8 cellular contexts compared by ENCODE assay signal in genomic region chr4:101791189-101791572, GRCh38. TPM values are rescaled to one million over a fixed set of nuclear protein-coding genes. Genes with fewer than 3 reads are reported as not detected.
DNase-seq lines count a peak whose midpoint lies in the region; ATAC-seq and TF ChIP-seq lines count a peak whose summit lies in the region.

No MANE protein-coding gene starts in this region.

- intact Hi-C loops in ascending aorta (cut with DNase I): no loop called here

- no peaks in the 10 kb centered on the region for H3K9me3 Mint-ChIP-seq in activated CD8-positive, alpha-beta memory T cell treated with anti-CD3 and anti-CD28 coated beads, Interleukin-2, amount 10 ng/mL, durations not matched to agents 7 days and 5 days (ENCODE audit: low read depth)

- H3K36me3 ChIP-seq in ascending aorta (no peaks in the 10 kb centered on the region), lung (ENCODE audit: control insufficient read depth in 2 of 2, insufficient read depth in 2 of 2, low read length in 2 of 2) (no peaks in the 10 kb centered on the region), urinary bladder (ENCODE audit: insufficient read depth) (no peaks in the 10 kb centered on the region)

- H3K9me3 ChIP-seq in ascending aorta: no peaks in the 10 kb centered on the region
- no peaks in the 10 kb centered on the region for H3K9me3 ChIP-seq in lung (ENCODE audit: control insufficient read depth in 2 of 2, insufficient read depth in 1 of 2, low read length in 1 of 2)

- H3K27ac Mint-ChIP-seq in activated CD8-positive, alpha-beta memory T cell treated with anti-CD3 and anti-CD28 coated beads, Interleukin-2, amount 10 ng/mL, durations not matched to agents 7 days and 5 days: no peak overlapping the region

- TF ChIP-seq CTCF in ascending aorta (IDR thresholded peaks at IDR 0.05) (no peak), lung (IDR thresholded peaks at IDR 0.05; ENCODE audit: control extremely low read depth, extremely low read depth) (no peak)

- WGBS in lung, 2 donors: 12 to 25% methylated on average over 11 of the region's 11 CpGs
- WGBS in urinary bladder: 54% methylated on average over 11 of the region's 11 CpGs

- no peaks in the 10 kb centered on the region for H3K4me1 ChIP-seq in ascending aorta
- H3K4me1 ChIP-seq in lung (ENCODE audit: control insufficient read depth in 2 of 2, insufficient read depth in 2 of 2, low read length in 2 of 2): no peaks in the 10 kb centered on the region
- H3K4me1 ChIP-seq in urinary bladder (ENCODE audit: insufficient read depth): no peaks in the 10 kb centered on the region

- no peak overlapping the region for H3K27ac ChIP-seq in ascending aorta
- peak overlapping the region in 1 of 2 donors; percentile 92 for H3K27ac ChIP-seq in lung (ENCODE audit: low read depth in 1 of 2, low read length in 1 of 2)
- H3K27ac ChIP-seq in urinary bladder (ENCODE audit: low read depth): no peak overlapping the region

- CTCF ChIA-PET in activated CD8-positive, alpha-beta memory T cell treated with anti-CD3 and anti-CD28 coated beads, Interleukin-2, amount 10 ng/mL, durations not matched to agents 7 days and 5 days (lab: Charles Lee): no interaction called here

- no peak for DNase-seq in activated CD8-positive, alpha-beta memory T cell treated with anti-CD3 and anti-CD28 coated beads, Interleukin-2, amount 10 ng/mL, durations not matched to agents 7 days and 5 days
- no peak for DNase-seq in activated CD8-positive, alpha-beta memory T cell treated with anti-CD3 and anti-CD28 coated beads, Interleukin-2, amount 50 U/mL, for 48 hours
- DNase-seq in ascending aorta (ENCODE audit: low spot score in 2 of 2) (no peak), lung (ENCODE audit: low spot score) (peak; percentile 34)

- H3K4me1 Mint-ChIP-seq in activated CD8-positive, alpha-beta memory T cell treated with anti-CD3 and anti-CD28 coated beads, Interleukin-2, amount 10 ng/mL, durations not matched to agents 7 days and 5 days: peaks cover 19% of the 10 kb centered on the region

- H3K4me3 ChIP-seq in ascending aorta (peak overlapping the region; percentile 62 to 68), lung (peak overlapping the region; percentile 37), urinary bladder (ENCODE audit: low read depth, low read length) (peak overlapping the region; percentile 53)

- H3K27me3 Mint-ChIP-seq in activated CD8-positive, alpha-beta memory T cell treated with anti-CD3 and anti-CD28 coated beads, Interleukin-2, amount 10 ng/mL, durations not matched to agents 7 days and 5 days: peaks cover 53% of the 10 kb centered on the region

- no peaks in the 10 kb centered on the region for H3K36me3 Mint-ChIP-seq in activated CD8-positive, alpha-beta memory T cell treated with anti-CD3 and anti-CD28 coated beads, Interleukin-2, amount 10 ng/mL, durations not matched to agents 7 days and 5 days

- no peak for ATAC-seq in activated CD8-positive, alpha-beta memory T cell treated with anti-CD3 and anti-CD28 coated beads, Interleukin-2, amount 10 ng/mL, durations not matched to agents 7 days and 5 days
- peak; percentile 6 for ATAC-seq in HG03432 (IDR thresholded peaks at IDR 0.05; ENCODE audit: unreplicated experiment)
- peak; percentile 36 for ATAC-seq in lung (ENCODE audit: insufficient read depth, low FRiP score)
- ATAC-seq in HG02610 (IDR thresholded peaks at IDR 0.05; ENCODE audit: unreplicated experiment): no peak
- ATAC-seq in HG02938 (IDR thresholded peaks at IDR 0.05; ENCODE audit: unreplicated experiment): no peak

- H3K4me3 Mint-ChIP-seq in activated CD8-positive, alpha-beta memory T cell treated with anti-CD3 and anti-CD28 coated beads, Interleukin-2, amount 10 ng/mL, durations not matched to agents 7 days and 5 days: peak overlapping the region; percentile 61

- H3K27me3 ChIP-seq in ascending aorta (peaks cover 4% of the 10 kb centered on the region), lung (ENCODE audit: control insufficient read depth, insufficient read depth) (no peaks in the 10 kb centered on the region)

RNA-seq across cellular contexts. Expression of gene BANK1, which starts 0.7 kb away (rescaled TPM):
- total RNA-seq in activated CD8-positive, alpha-beta memory T cell treated with anti-CD3 and anti-CD28 coated beads, Interleukin-2, amount 10 ng/mL, durations not matched to agents 7 days and 5 days: under 1 TPM in 1 of 2 experiments, not detected in 1; 0.23 TPM
- not detected for total RNA-seq in ascending aorta
- 10 to 100 TPM; 10.4 to 20.5 TPM for total RNA-seq in lung
- 1 to 10 TPM; 7.0 to 7.5 TPM for polyA plus RNA-seq in lung
- 6.7 TPM for total RNA-seq in urinary bladder
- 1.5 TPM for polyA plus RNA-seq in urinary bladder

Comparison
In these comparisons a context has a peak if more than half of its experiments do, and no peak if none do; other contexts are left out.
1. ATAC-seq: peak in HG03432 (single experiment) and lung (single experiment); none in activated CD8-positive, alpha-beta memory T cell treated with anti-CD3 and anti-CD28 coated beads, Interleukin-2, amount 10 ng/mL, durations not matched to agents 7 days and 5 days (single experiment), HG02610 (single experiment) and HG02938 (single experiment).
2. Peak in every context shown above with its lines, with median percentiles within 50 percentile points of each other: H3K4me3 ChIP-seq.